In genomic region chr13:41310963-41311606, GRCh38 we compare ENCODE assay signal across 8 cellular contexts. TPM values are rescaled to one million over a fixed set of nuclear protein-coding genes. Genes with fewer than 3 reads are reported as not detected.
A peak's percentile ranks its signal among the peaks of the same experiment; 100 is the strongest.
DNase-seq lines count a peak whose midpoint lies in the region; TF ChIP-seq lines count a peak whose summit lies in the region.

TSS of gene NAA16 (plus strand) at chr13:41311267. CDS start at chr13:41311529, 262 bp downstream.

- peak within 1 kb of the TSS; percentile 95 for H3K27ac Mint-ChIP-seq in activated naive CD4-positive, alpha-beta T cell treated with anti-CD3 and anti-CD28 coated beads for 36 hours

- DNase-seq in GM04504 (ENCODE audit: low read depth) (peak; percentile 70), HEK293T (ENCODE audit: extremely low spot score) (peak; percentile 92), MV-4-11 (lab: John Stamatoyannopoulos, UW) (peak; percentile 83), SK-N-DZ (ENCODE audit: low spot score) (peak; percentile 91), germinal center (ENCODE audit: low spot score) (peak; percentile 96), non-pigmented ciliary epithelial cell (ENCODE audit: low read depth) (peak; percentile 76), substantia nigra (lab: John Stamatoyannopoulos, UW) (peak; percentile 55 to 94 (median 88))
- peak; percentile 96 for DNase-seq in activated naive CD4-positive, alpha-beta T cell treated with anti-CD3 and anti-CD28 coated beads for 36 hours

- peak within 1 kb of the TSS; percentile 90 for H3K27ac ChIP-seq in substantia nigra (ENCODE audit: low read depth, low read length, poor library complexity, severe bottlenecking)

- POLR2A ChIA-PET in HEK293T (lab: Yijun Ruan, JAX) = no interaction called here

- H3K36me3 Mint-ChIP-seq in activated naive CD4-positive, alpha-beta T cell treated with anti-CD3 and anti-CD28 coated beads for 36 hours (ENCODE audit: low read depth) = peaks cover 4% of the 10 kb centered on the region

- intact Hi-C loops in activated naive CD4-positive, alpha-beta T cell treated with anti-CD3 and anti-CD28 coated beads for 36 hours (cut with micrococcal nuclease) = loop anchor here (1.0 to 5.0 kb wide), 11 partner anchors 25 to 650 kb away; partner anchors contain the start of genes ELF1, KBTBD7, MTRF1 and VWA8

- CTCF ChIA-PET in HEK293T (lab: Yijun Ruan, JAX) = no interaction called here
- CTCF ChIA-PET in activated naive CD4-positive, alpha-beta T cell treated with anti-CD3 and anti-CD28 coated beads for 36 hours (lab: Charles Lee) = no interaction called here

- peak within 1 kb of the TSS; percentile 94 for H3K4me3 Mint-ChIP-seq in activated naive CD4-positive, alpha-beta T cell treated with anti-CD3 and anti-CD28 coated beads for 36 hours

- H3K27me3 Mint-ChIP-seq in activated naive CD4-positive, alpha-beta T cell treated with anti-CD3 and anti-CD28 coated beads for 36 hours (ENCODE audit: low read depth) = no peaks in the 10 kb centered on the region

- H3K4me1 Mint-ChIP-seq in activated naive CD4-positive, alpha-beta T cell treated with anti-CD3 and anti-CD28 coated beads for 36 hours (ENCODE audit: low read depth) = peaks cover 31% of the 10 kb centered on the region

- no peaks in the 10 kb centered on the region for H3K9me3 Mint-ChIP-seq in activated naive CD4-positive, alpha-beta T cell treated with anti-CD3 and anti-CD28 coated beads for 36 hours

TF ChIP-seq in HEK293T, 16 proteins besides CTCF, POLR2A, EP300 and RAD21:
- TF ChIP-seq SUZ12 (IDR thresholded peaks at IDR 0.05) (no peak), L3MBTL2 (conservative IDR thresholded peaks at IDR 0.05) (peak; percentile 54; the same call in 1 of the 2 replicates)

RNA-seq across cellular contexts. Expression of gene NAA16, which starts in this region (rescaled TPM):
- 26.2 and 32.4 TPM in 2 replicates for polyA plus RNA-seq in SK-N-DZ (2014; cell fraction: cytosol; rRNA removed)
- polyA plus RNA-seq in SK-N-DZ (2014; cell fraction: nucleus; rRNA removed) = 74.5 and 111 TPM in 2 replicates
- total RNA-seq in activated naive CD4-positive, alpha-beta T cell treated with anti-CD3 and anti-CD28 coated beads for 36 hours = 10 to 100 TPM; 29.6 to 31.5 TPM

Comparison
In these comparisons a context has a peak if more than half of its experiments do, and no peak if none do; other contexts are left out.
1. Peak in every context shown above with its lines: DNase-seq and H3K27ac ChIP-seq.